ENCODE assay signal across 8 cellular contexts in genomic region chr16:69754143-69754468, GRCh38. TPM values are rescaled to one million over a fixed set of nuclear protein-coding genes. Genes with fewer than 3 reads are reported as not detected.
DNase-seq lines count a peak whose midpoint lies in the region; ATAC-seq and TF ChIP-seq lines count a peak whose summit lies in the region.

No MANE protein-coding gene starts in this region.

- ATAC-seq in T-cell (replicated peaks in 1 of 4), result no peak
- no peak for ATAC-seq in GM18505 (IDR thresholded peaks at IDR 0.05; ENCODE audit: unreplicated experiment)
- no peak for ATAC-seq in HG03108 (IDR thresholded peaks at IDR 0.05; ENCODE audit: unreplicated experiment)
- no peak for ATAC-seq in GM19455 (IDR thresholded peaks at IDR 0.05; ENCODE audit: unreplicated experiment)
- no peak for ATAC-seq in GM18870 (IDR thresholded peaks at IDR 0.05; ENCODE audit: unreplicated experiment)

- H3K4me3 Mint-ChIP-seq in T-cell, result peak overlapping the region; percentile 96 to 100 (median 100)

- TF ChIP-seq POLR2A in sigmoid colon (IDR thresholded peaks at IDR 0.05), result no peak
- no peak for TF ChIP-seq POLR2A in GM18505 (IDR thresholded peaks at IDR 0.05; ENCODE audit: borderline replicate concordance, extremely low read depth, insufficient read depth, insufficient read length)

- 2 to 18% methylated on average over 4 of the region's 4 CpGs for WGBS in sigmoid colon, 2 donors

- POLR2A ChIA-PET in T-cell (lab: Charles Lee), result interaction anchor here (0.5 to 1.1 kb wide), 6 partner anchors 9 to 343 kb away, joined by 3 to 7 read pairs (median 4); no protein-coding TSS in a partner anchor

- H3K9me3 ChIP-seq in sigmoid colon, result no peaks in the 10 kb centered on the region

- H3K4me1 Mint-ChIP-seq in T-cell, result peaks cover 30 to 33% (median 32%) of the 10 kb centered on the region in 3 donors

- H3K27me3 Mint-ChIP-seq in T-cell, result no peaks in the 10 kb centered on the region

- H3K27ac Mint-ChIP-seq in T-cell, result peak overlapping the region; percentile 98 to 99

- no peaks in the 10 kb centered on the region for H3K9me3 Mint-ChIP-seq in T-cell

- peak overlapping the region; percentile 63 to 81 (median 76) for H3K27ac ChIP-seq in sigmoid colon

- intact Hi-C loops in sigmoid colon (cut with DNase I), result loop anchor here (1.0 to 10.0 kb wide), 3 partner anchors 44 to 357 kb away; partner anchors contain the start of gene NFAT5

- CTCF ChIA-PET in T-cell (lab: Charles Lee), result interaction anchor here (0.5 to 2.3 kb wide), 16 partner anchors 9 to 427 kb away, joined by 3 to 23 read pairs (median 4); partner anchors contain the start of gene NQO1 (in 1 of the 2)

- H3K36me3 ChIP-seq in sigmoid colon, result peaks cover 8 to 32% (median 16%) of the 10 kb centered on the region in 4 donors

- no peak for TF ChIP-seq EP300 in sigmoid colon (IDR thresholded peaks at IDR 0.05)

- peak overlapping the region; percentile 85 for H3K4me3 ChIP-seq in GM12875 (ENCODE audit: low read depth, low read length)
- peak overlapping the region; percentile 91 for H3K4me3 ChIP-seq in fibroblast of villous mesenchyme (ENCODE audit: low read depth, low read length)
- peak overlapping the region; percentile 70 to 96 (median 76) for H3K4me3 ChIP-seq in sigmoid colon

- DNase-seq in T-cell (no peak), fibroblast of villous mesenchyme (ENCODE audit: low read depth) (peak; percentile 13), sigmoid colon (no peak)

- TF ChIP-seq CTCF in GM12875 (IDR thresholded peaks at IDR 0.05; ENCODE audit: borderline replicate concordance, insufficient read depth, low read depth, low read length) (no peak), fibroblast of villous mesenchyme (IDR thresholded peaks at IDR 0.05; ENCODE audit: insufficient read depth, low read depth, low read length) (no peak), sigmoid colon (IDR thresholded peaks at IDR 0.05) (no peak)

- H3K36me3 Mint-ChIP-seq in T-cell, result peaks cover 18% of the 10 kb centered on the region

- no peaks in the 10 kb centered on the region for H3K27me3 ChIP-seq in sigmoid colon

- peaks cover 0 to 23% (median 21%) of the 10 kb centered on the region in 4 donors for H3K4me1 ChIP-seq in sigmoid colon

RNA-seq across cellular contexts. Expression of gene NOB1, which starts 0.6 kb away (rescaled TPM):
- total RNA-seq in T-cell, result 10 to 100 TPM; 29.7 to 66.1 (median 60.9) TPM
- 22.0 and 23.8 TPM in 2 replicates for total RNA-seq in fibroblast of villous mesenchyme
- total RNA-seq in sigmoid colon, result 10 to 100 TPM; 31.0 to 40.0 (median 35.7) TPM
- polyA plus RNA-seq in sigmoid colon, result 10 to 100 TPM; 21.0 to 49.1 (median 36.0) TPM

RNA-seq across cellular contexts. Expression of gene WWP2, which starts 8.0 kb away (rescaled TPM):
- total RNA-seq in T-cell, result 10 to 100 TPM; 55.3 to 78.5 (median 66.4) TPM
- 28.5 and 32.5 TPM in 2 replicates for total RNA-seq in fibroblast of villous mesenchyme
- total RNA-seq in sigmoid colon, result 10 to 100 TPM; 11.4 to 23.9 (median 19.9) TPM
- 10 to 100 TPM; 28.8 to 59.0 (median 37.9) TPM for polyA plus RNA-seq in sigmoid colon

RNA-seq across cellular contexts. Expression of gene NQO1, which starts 27.7 kb away (rescaled TPM):
- total RNA-seq in T-cell (1 to 10 TPM; 1.4 to 6.1 (median 4.1) TPM), fibroblast of villous mesenchyme (384 and 934 TPM in 2 replicates), sigmoid colon (10 to 100 TPM; 14.5 to 56.0 (median 30.3) TPM)
- 100 to 1,000 TPM; 113 to 250 (median 166) TPM for polyA plus RNA-seq in sigmoid colon
